ENCODE assay signal across 8 cellular contexts in genomic region chr6:137261393-137262154, GRCh38. TPM values are rescaled to one million over a fixed set of nuclear protein-coding genes. Genes with fewer than 3 reads are reported as not detected.
DNase-seq lines count a peak whose midpoint lies in the region; ATAC-seq and TF ChIP-seq lines count a peak whose summit lies in the region.

No MANE protein-coding gene starts in this region.

- TF ChIP-seq CTCF in GM13976 (IDR thresholded peaks at IDR 0.05; ENCODE audit: borderline replicate concordance, control extremely low read depth, extremely low read depth, insufficient read depth, missing control alignments) (no peak), nephron (IDR thresholded peaks at IDR 0.05; ENCODE audit: unreplicated experiment in 3 of 3) (no peak), smooth muscle cell (IDR thresholded peaks at IDR 0.05; ENCODE audit: borderline replicate concordance, insufficient read depth, poor library complexity, severe bottlenecking) (no peak)

- no peaks in the 10 kb centered on the region for H3K9me3 ChIP-seq in smooth muscle cell (replicated peaks; ENCODE audit: low read depth)

- H3K79me2 ChIP-seq in smooth muscle cell (ENCODE audit: low read depth) = no peaks in the 10 kb centered on the region

- H3K4me2 ChIP-seq in smooth muscle cell = no peak overlapping the region

- H3K27ac Mint-ChIP-seq in nephron = peak overlapping the region; percentile 25 to 76 (median 47)

- H3K27me3 ChIP-seq in smooth muscle cell (ENCODE audit: low read depth) = no peaks in the 10 kb centered on the region

- peaks cover 9% of the 10 kb centered on the region for H3K27me3 Mint-ChIP-seq in nephron (ENCODE audit: low read depth)

- no peaks in the 10 kb centered on the region for H4K20me1 ChIP-seq in smooth muscle cell (ENCODE audit: low read depth)

- H3K4me1 Mint-ChIP-seq in nephron = peaks cover 4% of the 10 kb centered on the region

- ATAC-seq in HG03432 (IDR thresholded peaks at IDR 0.05; ENCODE audit: unreplicated experiment) (peak; percentile 85), GM21367 (IDR thresholded peaks at IDR 0.05; ENCODE audit: unreplicated experiment) (no peak)

- WGBS in smooth muscle cell (ENCODE audit: low lambda C conversion rate) = 88% methylated on average over 3 of the region's 3 CpGs

- in situ Hi-C loops in GM13976 (cut with MboI; ENCODE audit: low sequenced_read_pairs, unreplicated experiment) = no loop called here

- no peaks in the 10 kb centered on the region for H3K36me3 ChIP-seq in smooth muscle cell (ENCODE audit: low read depth)

- H3K9me3 Mint-ChIP-seq in nephron = peaks cover 9% of the 10 kb centered on the region

- H3K4me3 ChIP-seq in smooth muscle cell = no peak overlapping the region

- H3K4me1 ChIP-seq in smooth muscle cell (ENCODE audit: low read depth) = no peaks in the 10 kb centered on the region

- H3K9ac ChIP-seq in smooth muscle cell (ENCODE audit: low read depth) = no peak overlapping the region

- no peak overlapping the region for H3K4me3 Mint-ChIP-seq in nephron

- no peak overlapping the region for H2AFZ ChIP-seq in smooth muscle cell (ENCODE audit: low read depth)

- DNase-seq in GM13976 (ENCODE audit: low spot score) = peak; percentile 38
- DNase-seq in central memory CD4-positive, alpha-beta T cell = peak; percentile 40
- no peak for DNase-seq in DMS 273 treated with DMSO at 0.1 percent for 48 hours (lab: John Stamatoyannopoulos, UW)
- no peak for DNase-seq in NCI-H446 treated with DMSO at 0.1 percent for 48 hours (lab: John Stamatoyannopoulos, UW)
- DNase-seq in smooth muscle cell (lab: John Stamatoyannopoulos, UW; ENCODE audit: unreplicated experiment) = no peak

- H3F3A ChIP-seq in smooth muscle cell (ENCODE audit: low read depth) = no peaks in the 10 kb centered on the region

- H3K27ac ChIP-seq in smooth muscle cell (ENCODE audit: low read depth) = no peak overlapping the region

- H3K36me3 Mint-ChIP-seq in nephron (ENCODE audit: low read depth) = no peaks in the 10 kb centered on the region

RNA-seq across cellular contexts. Expression of gene IFNGR1, which starts 42.4 kb away (rescaled TPM):
- 83.7 and 88.3 TPM in 2 replicates for total RNA-seq in smooth muscle cell
- polyA plus RNA-seq in smooth muscle cell = 51.1 and 61.1 TPM in 2 replicates

Comparison
In these comparisons a context has a peak if more than half of its experiments do, and no peak if none do; other contexts are left out.
1. DNase-seq: peak in GM13976 (single experiment) and central memory CD4-positive, alpha-beta T cell (single experiment); none in DMS 273 treated with DMSO at 0.1 percent for 48 hours (single experiment), NCI-H446 treated with DMSO at 0.1 percent for 48 hours (single experiment) and smooth muscle cell (single experiment).